In genomic region chr7:123492485-123492884, GRCh38 we compare ENCODE assay signal across 10 cellular contexts. TPM values are rescaled to one million over a fixed set of nuclear protein-coding genes. Genes with fewer than 3 reads are reported as not detected.
DNase-seq lines count a peak whose midpoint lies in the region; ATAC-seq, FAIRE-seq and TF ChIP-seq lines count a peak whose summit lies in the region.
"Had no signal": no experiment of that assay in that cellular context is flagged by ENCODE, and none has a peak within 500 bp of the region (broad histone marks: within the 10 kb centered on the region; RNA-seq: fewer than 3 reads in every experiment).

No MANE protein-coding gene starts in this region.

- no peak for DNase-seq in activated CD4-positive, alpha-beta T cell treated with anti-CD3 and anti-CD28 coated beads for 36 hours
- no peak for DNase-seq in activated CD4-positive, alpha-beta T cell treated with anti-CD3 and anti-CD28 coated beads, Interleukin-2, amount 50 U/mL, for 1 hour
- DNase-seq in RPMI8226 (peak; percentile 12), GM12892 (ENCODE audit: insufficient read length) (no peak), HAP-1 (ENCODE audit: low spot score in 2 of 2) (no peak)
- DNase-seq in stimulated activated naive CD8-positive, alpha-beta T cell treated with anti-CD3 and anti-CD28 coated beads, Interleukin-15, amount 100 ng/mL, for 72 hours, result no peak
- DNase-seq in activated CD4-positive, alpha-beta T cell treated with anti-CD3 and anti-CD28 coated beads for 48 hours, result no peak
- DNase-seq: activated naive CD4-positive, alpha-beta T cell treated with Interleukin-2 at 50 U/mL for 16 hours; AML-193 had no signal

- H3K36me3 Mint-ChIP-seq in activated CD4-positive, alpha-beta T cell treated with anti-CD3 and anti-CD28 coated beads for 36 hours (ENCODE audit: low read depth), result no peaks in the 10 kb centered on the region

- 0 out of 2 replicates have a peak, but pooled peaks cover 5% of the 10 kb centered on the region for H3K27me3 ChIP-seq in HAP-1 (ENCODE audit: low read depth)

- H3K4me1 ChIP-seq in HAP-1, result peaks cover 2% of the 10 kb centered on the region; the same call in 1 of the 2 replicates

- intact Hi-C loops in activated CD4-positive, alpha-beta T cell treated with anti-CD3 and anti-CD28 coated beads for 36 hours (cut with DNase I, micrococcal nuclease), result loop anchor here (5.0 to 10.0 kb wide), 2 partner anchors 132 to 210 kb away; no protein-coding TSS in a partner anchor

- H3K9me3 ChIP-seq in HAP-1, result no peaks in the 10 kb centered on the region

- no peaks in the 10 kb centered on the region for H3K36me3 ChIP-seq in HAP-1 (replicated peaks)

- H3K27me3 Mint-ChIP-seq in activated CD4-positive, alpha-beta T cell treated with anti-CD3 and anti-CD28 coated beads for 36 hours, result peaks cover 4% of the 10 kb centered on the region
- peaks cover 14% of the 10 kb centered on the region for H3K27me3 Mint-ChIP-seq in stimulated activated naive CD8-positive, alpha-beta T cell treated with anti-CD3 and anti-CD28 coated beads, Interleukin-15, amount 100 ng/mL, for 72 hours

- in situ Hi-C loops in HAP-1 (cut with MboI; ENCODE audit: low sequenced_read_pairs), result no loop called here

- POLR2A ChIA-PET in activated CD4-positive, alpha-beta T cell treated with anti-CD3 and anti-CD28 coated beads for 36 hours (lab: Charles Lee), result no interaction called here

- no peaks in the 10 kb centered on the region for H3K4me1 Mint-ChIP-seq in activated CD4-positive, alpha-beta T cell treated with anti-CD3 and anti-CD28 coated beads for 36 hours
- H3K4me1 Mint-ChIP-seq in stimulated activated naive CD8-positive, alpha-beta T cell treated with anti-CD3 and anti-CD28 coated beads, Interleukin-15, amount 100 ng/mL, for 72 hours, result no peaks in the 10 kb centered on the region

- no peak for TF ChIP-seq POLR2A in GM12892 (IDR thresholded peaks at IDR 0.05; ENCODE audit: low read depth, low read length)

- no peak for FAIRE-seq in GM12892 (lab: Jason Lieb, UNC)

- ATAC-seq in activated CD4-positive, alpha-beta T cell treated with anti-CD3 and anti-CD28 coated beads for 36 hours, result peak; percentile 74
- ATAC-seq in HG02870 (IDR thresholded peaks at IDR 0.05; ENCODE audit: unreplicated experiment), result peak; percentile 83
- peak; percentile 67 for ATAC-seq in stimulated activated naive CD8-positive, alpha-beta T cell treated with anti-CD3 and anti-CD28 coated beads, Interleukin-15, amount 100 ng/mL, for 72 hours

- H3K27ac Mint-ChIP-seq in activated CD4-positive, alpha-beta T cell treated with anti-CD3 and anti-CD28 coated beads for 36 hours, result no peak overlapping the region
- no peak overlapping the region for H3K27ac Mint-ChIP-seq in stimulated activated naive CD8-positive, alpha-beta T cell treated with anti-CD3 and anti-CD28 coated beads, Interleukin-15, amount 100 ng/mL, for 72 hours

- peaks cover 2% of the 10 kb centered on the region for H3K9me3 Mint-ChIP-seq in activated CD4-positive, alpha-beta T cell treated with anti-CD3 and anti-CD28 coated beads for 36 hours (ENCODE audit: low read depth)
- H3K9me3 Mint-ChIP-seq in stimulated activated naive CD8-positive, alpha-beta T cell treated with anti-CD3 and anti-CD28 coated beads, Interleukin-15, amount 100 ng/mL, for 72 hours, result no peaks in the 10 kb centered on the region

- no peak overlapping the region for H3K4me3 Mint-ChIP-seq in activated CD4-positive, alpha-beta T cell treated with anti-CD3 and anti-CD28 coated beads for 36 hours
- H3K4me3 Mint-ChIP-seq in stimulated activated naive CD8-positive, alpha-beta T cell treated with anti-CD3 and anti-CD28 coated beads, Interleukin-15, amount 100 ng/mL, for 72 hours, result no peak overlapping the region

- no peak overlapping the region for H3K4me3 ChIP-seq in HAP-1

- CTCF ChIA-PET in activated CD4-positive, alpha-beta T cell treated with anti-CD3 and anti-CD28 coated beads for 36 hours (lab: Charles Lee), result interaction anchor here (1.1 to 1.4 kb wide), 2 partner anchors 10 to 199 kb away, joined by 3 to 5 read pairs; no protein-coding TSS in a partner anchor

RNA-seq across cellular contexts. Expression of gene IQUB, which starts 41.9 kb away (rescaled TPM):
- total RNA-seq in activated CD4-positive, alpha-beta T cell treated with anti-CD3 and anti-CD28 coated beads for 36 hours, result under 1 TPM in 1 of 2 experiments, not detected in 1; 0.05 TPM
- polyA plus RNA-seq in GM12892 (2012; ENCODE audit: missing spikeins), result 0.15 TPM
